Comparison of ENCODE assay signal across 16 cellular contexts in the genomic region with DNA sequence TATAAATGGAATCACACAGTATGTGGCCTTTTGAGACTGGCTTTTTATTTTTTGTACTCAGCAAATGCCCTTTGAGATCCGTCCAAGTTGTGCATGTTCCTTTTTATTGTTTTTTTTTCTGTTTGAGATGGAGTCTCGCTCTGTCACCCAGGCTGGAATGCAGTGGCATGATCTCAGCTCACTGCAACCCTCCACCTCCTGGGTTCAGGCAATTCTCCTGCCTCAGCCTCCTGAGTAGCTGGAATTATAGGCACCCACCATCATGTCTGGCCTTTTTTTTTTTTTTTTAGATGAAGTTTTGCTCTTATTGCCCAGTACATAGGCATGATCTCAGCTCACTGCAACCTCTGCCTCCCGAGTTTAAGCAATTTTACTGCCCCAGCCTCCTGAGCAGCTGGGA. TPM values are rescaled to one million over a fixed set of nuclear protein-coding genes. Genes with fewer than 3 reads are reported as not detected.
A peak's percentile ranks its signal among the peaks of the same experiment; 100 is the strongest.
DNase-seq lines count a peak whose midpoint lies in the region; TF ChIP-seq lines count a peak whose summit lies in the region.
"Not testable (repeated sequence)": the region's sequence is repeated elsewhere in the genome, so short reads cannot be mapped to it uniquely, and the experiment has no call there.
"Had no signal": no experiment of that assay in that cellular context is flagged by ENCODE, and none has a peak within 500 bp of the region (broad histone marks: within the 10 kb centered on the region; RNA-seq: fewer than 3 reads in every experiment).

No MANE protein-coding gene starts in this region.

- H4K20me1 ChIP-seq in GM23248 (ENCODE audit: insufficient read depth); Karpas-422 (ENCODE audit: insufficient read depth, low read depth, low read length): not testable (repeated sequence)

- 4 to 26% methylated on average over 3 of the region's 3 CpGs for WGBS in GM23248 (ENCODE audit: low coverage in 1 of 2, low lambda C conversion rate in 2 of 2, missing lambda C conversion rate in 2 of 2), 2 experiments

- not testable (repeated sequence) for H3K9me3 ChIP-seq in GM23248 (ENCODE audit: low read depth); Karpas-422 (ENCODE audit: low read length); adipocyte (ENCODE audit: control insufficient read depth, low read length)

- not testable (repeated sequence) for H3K4me3 ChIP-seq in GM23248; Karpas-422 (ENCODE audit: low read length); adipocyte (ENCODE audit: low read length)

- TF ChIP-seq CTCF in osteocyte (IDR thresholded peaks at IDR 0.05) = not testable (repeated sequence)

- not testable (repeated sequence) for H3K27ac ChIP-seq in GM23248; Karpas-422 (ENCODE audit: low read length)

- in situ Hi-C loops in GM23248 (cut with MboI) = loop anchor here (10.0 kb wide), 1 partner anchor 49 kb away; no protein-coding TSS in a partner anchor

- not testable (repeated sequence) for H3K4me1 ChIP-seq in GM23248 (ENCODE audit: insufficient read depth); Karpas-422 (ENCODE audit: low read length); adipocyte (ENCODE audit: control insufficient read depth, insufficient read depth, low read length)

- not testable (repeated sequence) for H3K4me2 ChIP-seq in GM23248 (ENCODE audit: unreplicated experiment); Karpas-422 (ENCODE audit: low read depth, low read length, poor library complexity, severe bottlenecking)

- H2AFZ ChIP-seq in GM23248; Karpas-422 (ENCODE audit: low read length): not testable (repeated sequence)

- not testable (repeated sequence) for H3K4me3 Mint-ChIP-seq in osteocyte (ENCODE audit: unreplicated experiment)

- not testable (repeated sequence) for H3K36me3 ChIP-seq in GM23248 (ENCODE audit: low read depth); Karpas-422 (ENCODE audit: insufficient read depth, low read length); adipocyte (ENCODE audit: control insufficient read depth, insufficient read depth, low read length, severe bottlenecking)

- H3F3A ChIP-seq in GM23248 (ENCODE audit: insufficient read depth) = not testable (repeated sequence)

- not testable (repeated sequence) for H3K27me3 Mint-ChIP-seq in osteocyte (ENCODE audit: unreplicated experiment)

- not testable (repeated sequence) for H3K79me2 ChIP-seq in GM23248 (ENCODE audit: insufficient read depth); Karpas-422 (ENCODE audit: low read length)

- not testable (repeated sequence) for H3K27me3 ChIP-seq in GM23248 (replicated peaks; ENCODE audit: insufficient read depth); Karpas-422 (ENCODE audit: low read length); adipocyte (replicated peaks; ENCODE audit: control insufficient read depth, insufficient read depth, low read length)

- not testable (repeated sequence) for H3K9ac ChIP-seq in GM23248; Karpas-422 (ENCODE audit: low read length); adipocyte (ENCODE audit: low read length)

- H3K36me3 Mint-ChIP-seq in osteocyte (ENCODE audit: unreplicated experiment) = not testable (repeated sequence)

- H3K4me1 Mint-ChIP-seq in osteocyte (ENCODE audit: unreplicated experiment) = not testable (repeated sequence)

- not testable (repeated sequence) for H3K9me2 ChIP-seq in GM23248 (ENCODE audit: insufficient read depth); Karpas-422 (replicated peaks; ENCODE audit: insufficient read depth, low read length)

- DNase-seq in GM23248 = peak; percentile 6
- DNase-seq in Karpas-422 = peak; percentile 7
- peak; percentile 1 for DNase-seq in adipocyte (ENCODE audit: low read depth)
- DNase-seq in brain pericyte (ENCODE audit: low read depth, low spot score) = peak; percentile 17
- DNase-seq in kidney glomerular epithelial cell (lab: John Stamatoyannopoulos, UW) = peak; percentile 1
- peak; percentile 34 for DNase-seq in osteocyte (ENCODE audit: extremely low spot score, unreplicated experiment)

- peak overlapping the region; percentile 54 for H3K27ac Mint-ChIP-seq in osteocyte (ENCODE audit: unreplicated experiment)

- H3K9me3 Mint-ChIP-seq in osteocyte (ENCODE audit: unreplicated experiment) = not testable (repeated sequence)

RNA-seq across cellular contexts. Expression of gene GOLGA6B, which starts 28.3 kb away (rescaled TPM):
- not detected in 2 replicates for total RNA-seq in GM23248 (2014; rRNA removed; shearing (Covaris generic))
- not detected in 2 replicates for polyA plus RNA-seq in GM23248 (2016; fragmentation: Nextera tagmentation; extraction: Ambion mirVana)
- not detected in 2 replicates for total RNA-seq in Karpas-422 (2014; rRNA removed; shearing (Covaris generic); ENCODE audit: low replicate concordance)
- total RNA-seq in osteocyte = not detected in 2 replicates
- total RNA-seq: A172; A673; Caco-2; CD4-positive, CD25-positive, alpha-beta regulatory T cell; CD8-positive, alpha-beta T cell; GM12878; GM23338; H4 had no signal
- polyA plus RNA-seq: BJ; CD4-positive, CD25-positive, alpha-beta regulatory T cell; GM12878 had no signal

RNA-seq across cellular contexts. Expression of gene HIGD2B, which starts 59.8 kb away (rescaled TPM):
- not detected in 2 replicates for total RNA-seq in GM23248 (2014; rRNA removed; shearing (Covaris generic))
- polyA plus RNA-seq in GM23248 (2016; fragmentation: Nextera tagmentation; extraction: Ambion mirVana) = not detected in 2 replicates
- 0.51 TPM in 1 of 2 replicates, not detected in the other for total RNA-seq in Karpas-422 (2014; rRNA removed; shearing (Covaris generic); ENCODE audit: low replicate concordance)
- not detected in 2 replicates for total RNA-seq in osteocyte
- total RNA-seq: A172; A673; Caco-2; CD4-positive, CD25-positive, alpha-beta regulatory T cell; GM23338; H4; H9 had no signal
- polyA plus RNA-seq: BJ, GM23338 had no signal

RNA-seq across cellular contexts. Expression of gene BBS4, which starts 59.9 kb away (rescaled TPM):
- total RNA-seq in GM23248 (2014; rRNA removed; shearing (Covaris generic)) = 13.4 and 15.7 TPM in 2 replicates
- polyA plus RNA-seq in GM23248 (2016; fragmentation: Nextera tagmentation; extraction: Ambion mirVana) = 19.4 and 20.9 TPM in 2 replicates
- 17.0 and 27.9 TPM in 2 replicates for total RNA-seq in Karpas-422 (2014; rRNA removed; shearing (Covaris generic); ENCODE audit: low replicate concordance)
- total RNA-seq in osteocyte = 24.7 and 30.5 TPM in 2 replicates
